In genomic region chr5:133425764-133426738, GRCh38 we compare ENCODE assay signal across 22 cellular contexts.
"Had no signal": no experiment of that assay in that cellular context is flagged by ENCODE, and none has a peak within 500 bp of the region (broad histone marks: within the 10 kb centered on the region; RNA-seq: fewer than 3 reads in every experiment).

No MANE protein-coding gene starts in this region.

- H3K27me3 ChIP-seq: breast epithelium had no signal

- H3K27me3 Mint-ChIP-seq: activated naive CD4-positive, alpha-beta T cell treated with anti-CD3 and anti-CD28 coated beads, Interleukin-2, amount 50 U/mL, for 24 hours had no signal

- DNase-seq: activated B cell treated with CpG ODN at 0.5 μM for 24 hours; activated CD4-positive, alpha-beta memory T cell treated with anti-CD3 and anti-CD28 coated beads for 36 hours; activated CD4-positive, alpha-beta T cell treated with anti-CD3 and anti-CD28 coated beads for 1 hour; activated CD4-positive, alpha-beta T cell treated with anti-CD3 and anti-CD28 coated beads, Interleukin-2, amount 10 ng/mL, durations not matched to agents 7 days and 5 days; activated effector memory CD4-positive, alpha-beta T cell treated with Interleukin-2 at 50 U/mL for 16 hours; activated naive CD4-positive, alpha-beta T cell; activated T-cell treated with anti-CD3 and anti-CD28 coated beads, Interleukin-2, amount 50 U/mL, for 24 hours; aorta; KG1; NCI-H1048; NCI-H187 treated with DMSO at 0.1 percent for 48 hours; NCI-H2081 treated with DMSO at 0.1 percent for 48 hours; NCI-H226; NCI-H526; NCI-H82; T-cell; T1000 had no signal

- H3K9me3 Mint-ChIP-seq: activated B cell treated with CpG ODN at 0.5 μM for 24 hours; activated CD4-positive, alpha-beta memory T cell treated with anti-CD3 and anti-CD28 coated beads for 36 hours; activated CD4-positive, alpha-beta T cell treated with anti-CD3 and anti-CD28 coated beads, Interleukin-2, amount 10 ng/mL, durations not matched to agents 7 days and 5 days; activated naive CD4-positive, alpha-beta T cell treated with anti-CD3 and anti-CD28 coated beads, Interleukin-2, amount 50 U/mL, for 24 hours; activated T-cell treated with anti-CD3 and anti-CD28 coated beads, Interleukin-2, amount 50 U/mL, for 24 hours; activated T-helper 1 cell treated with anti-CD3 and anti-CD28 coated beads, Interleukin-12 subunit alpha, Interleukin-12 subunit beta, Interleukin-2, Interleukin-4 antibody, amounts not matched to agents 30 ng/mL and 10 ng/mL and 1 ng/mL, durations not matched to agents 14 hours and 24 hours and 36 hours; T-cell had no signal

- H3K4me3 ChIP-seq: breast epithelium, SK-N-MC had no signal

- H3K27ac ChIP-seq: breast epithelium, SK-N-MC had no signal

- H3K36me3 ChIP-seq: breast epithelium had no signal

- H3K36me3 Mint-ChIP-seq: activated CD4-positive, alpha-beta memory T cell treated with anti-CD3 and anti-CD28 coated beads for 36 hours; activated naive CD4-positive, alpha-beta T cell treated with anti-CD3 and anti-CD28 coated beads, Interleukin-2, amount 50 U/mL, for 24 hours; T-cell had no signal

- H3K9me3 ChIP-seq: breast epithelium had no signal

- FAIRE-seq: TTC549 had no signal

- H3K27ac Mint-ChIP-seq: activated B cell treated with CpG ODN at 0.5 μM for 24 hours; activated CD4-positive, alpha-beta memory T cell treated with anti-CD3 and anti-CD28 coated beads for 36 hours; activated CD4-positive, alpha-beta T cell treated with anti-CD3 and anti-CD28 coated beads, Interleukin-2, amount 10 ng/mL, durations not matched to agents 7 days and 5 days; activated naive CD4-positive, alpha-beta T cell treated with anti-CD3 and anti-CD28 coated beads, Interleukin-2, amount 50 U/mL, for 24 hours; activated T-cell treated with anti-CD3 and anti-CD28 coated beads, Interleukin-2, amount 50 U/mL, for 24 hours; activated T-helper 1 cell treated with anti-CD3 and anti-CD28 coated beads, Interleukin-12 subunit alpha, Interleukin-12 subunit beta, Interleukin-2, Interleukin-4 antibody, amounts not matched to agents 30 ng/mL and 10 ng/mL and 1 ng/mL, durations not matched to agents 14 hours and 24 hours and 36 hours; T-cell had no signal

- H3K4me3 Mint-ChIP-seq: activated B cell treated with CpG ODN at 0.5 μM for 24 hours; activated CD4-positive, alpha-beta memory T cell treated with anti-CD3 and anti-CD28 coated beads for 36 hours; activated CD4-positive, alpha-beta T cell treated with anti-CD3 and anti-CD28 coated beads, Interleukin-2, amount 10 ng/mL, durations not matched to agents 7 days and 5 days; activated naive CD4-positive, alpha-beta T cell treated with anti-CD3 and anti-CD28 coated beads, Interleukin-2, amount 50 U/mL, for 24 hours; activated T-cell treated with anti-CD3 and anti-CD28 coated beads, Interleukin-2, amount 50 U/mL, for 24 hours; activated T-helper 1 cell treated with anti-CD3 and anti-CD28 coated beads, Interleukin-12 subunit alpha, Interleukin-12 subunit beta, Interleukin-2, Interleukin-4 antibody, amounts not matched to agents 30 ng/mL and 10 ng/mL and 1 ng/mL, durations not matched to agents 14 hours and 24 hours and 36 hours; T-cell had no signal

- H3K4me1 Mint-ChIP-seq: activated naive CD4-positive, alpha-beta T cell treated with anti-CD3 and anti-CD28 coated beads, Interleukin-2, amount 50 U/mL, for 24 hours had no signal
